ENCODE assay signal across 1 cellular context in the genomic region with DNA sequence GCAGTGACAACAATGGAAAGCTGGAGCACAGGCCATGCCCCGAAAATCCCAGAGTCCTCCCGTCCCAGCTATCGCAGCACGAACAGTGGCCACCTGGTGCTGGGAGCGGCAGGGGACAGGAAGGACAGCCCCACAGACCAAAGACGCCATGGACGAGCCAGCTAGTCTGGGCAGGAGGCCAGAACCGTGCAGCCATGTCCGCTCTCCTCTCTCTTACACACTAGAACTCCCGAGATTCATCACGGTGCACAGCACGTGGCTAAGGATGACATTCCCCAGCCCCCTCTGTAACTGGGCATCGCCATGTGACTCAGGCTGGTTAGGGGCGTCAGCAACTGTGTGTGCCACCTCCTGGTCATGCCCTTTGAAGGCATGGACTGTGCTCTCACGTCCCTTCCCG.
TF ChIP-seq lines count a peak whose summit lies in the region.

No MANE protein-coding gene starts in this region.

TF ChIP-seq in GM23338, 12 proteins besides CTCF, POLR2A, EP300 and RAD21:
- TF ChIP-seq, protein P1, sequence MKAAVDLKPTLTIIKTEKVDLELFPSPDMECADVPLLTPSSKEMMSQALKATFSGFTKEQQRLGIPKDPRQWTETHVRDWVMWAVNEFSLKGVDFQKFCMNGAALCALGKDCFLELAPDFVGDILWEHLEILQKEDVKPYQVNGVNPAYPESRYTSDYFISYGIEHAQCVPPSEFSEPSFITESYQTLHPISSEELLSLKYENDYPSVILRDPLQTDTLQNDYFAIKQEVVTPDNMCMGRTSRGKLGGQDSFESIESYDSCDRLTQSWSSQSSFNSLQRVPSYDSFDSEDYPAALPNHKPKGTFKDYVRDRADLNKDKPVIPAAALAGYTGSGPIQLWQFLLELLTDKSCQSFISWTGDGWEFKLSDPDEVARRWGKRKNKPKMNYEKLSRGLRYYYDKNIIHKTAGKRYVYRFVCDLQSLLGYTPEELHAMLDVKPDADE (IDR thresholded peaks at IDR 0.05), result no peak
- TF ChIP-seq CREB1 (CRISPR knock-in tag; IDR thresholded peaks at IDR 0.05; ENCODE audit: low read depth) (no peak), JUNB (IDR thresholded peaks at IDR 0.05; ENCODE audit: unreplicated experiment) (no peak), NANOG (IDR thresholded peaks at IDR 0.05; ENCODE audit: borderline replicate concordance) (no peak), REST (IDR thresholded peaks at IDR 0.05; ENCODE audit: unreplicated experiment) (no peak), ZNF114 (CRISPR knock-in tag; IDR thresholded peaks at IDR 0.05) (no peak), EZH2 (IDR thresholded peaks at IDR 0.05; ENCODE audit: low read depth, unreplicated experiment) (no peak), ZNF331 (CRISPR knock-in tag; IDR thresholded peaks at IDR 0.05; ENCODE audit: low read depth) (no peak), ZNF462 (CRISPR knock-in tag; IDR thresholded peaks at IDR 0.05) (no peak)
TF ChIP-seq in GM23338: peak in this region for 0.
